ENCODE assay signal across 23 cellular contexts in the genomic region with DNA sequence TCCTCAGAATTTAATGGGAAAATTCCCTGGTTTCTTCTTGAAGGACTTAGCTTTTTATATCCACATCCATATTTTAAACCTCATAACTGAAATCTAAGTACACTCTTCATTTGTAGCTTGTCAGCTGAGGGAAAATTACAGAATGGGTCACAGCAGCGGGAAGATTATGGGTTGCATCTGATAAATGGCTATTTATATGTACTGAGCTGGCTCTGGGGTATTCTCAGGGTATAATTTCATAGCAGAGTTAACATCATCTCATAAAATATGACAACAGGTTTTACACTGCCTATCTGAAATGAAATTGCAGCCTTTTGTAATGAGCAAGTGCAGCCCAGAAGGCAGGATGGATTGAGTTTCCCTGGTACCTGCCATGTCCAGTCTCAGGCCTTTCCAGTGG. TPM values are rescaled to one million over a fixed set of nuclear protein-coding genes. Genes with fewer than 3 reads are reported as not detected.
"Had no signal": no experiment of that assay in that cellular context is flagged by ENCODE, and none has a peak within 500 bp of the region (broad histone marks: within the 10 kb centered on the region; RNA-seq: fewer than 3 reads in every experiment).

No MANE protein-coding gene starts in this region.

- ATAC-seq: esophagus mucosa; gastrocnemius medialis; left lobe of liver; natural killer cell treated with Interleukin-12 subunit alpha and Interleukin-12 subunit beta and Interleukin-15 and Interleukin-18, amount 100 ng/mL, for 72 hours; right lobe of liver; stimulated activated effector memory CD8-positive, alpha-beta T cell treated with anti-CD3 and anti-CD28 coated beads, Interleukin-12 subunit alpha, Interleukin-12 subunit beta, amount 100 ng/mL, for 72 hours had no signal

- DNase-seq: colonic mucosa; effector CD8-positive, alpha-beta T cell; endodermal cell; foreskin fibroblast; gastrocnemius medialis; kidney; naive B cell; right lobe of liver; stimulated activated CD4-positive, alpha-beta T cell treated with anti-CD3 and anti-CD28 coated beads, Interleukin-2, amount 100 ng/mL, for 24 hours; stimulated activated CD4-positive, alpha-beta T cell treated with anti-CD3 and anti-CD28 coated beads, Interleukin-4, amount 100 ng/mL, for 24 hours; stimulated activated naive CD4-positive, alpha-beta T cell treated with Interleukin-2 at 50 U/mL for 16 hours; stomach; thyroid gland had no signal

RNA-seq across cellular contexts. Expression of a gene that starts 42.3 kb away (rescaled TPM):
- total RNA-seq: colonic mucosa; gastrocnemius medialis; glomerular endothelial cell; kidney; left lobe of liver; liver; mononuclear cell; natural killer cell treated with Interleukin-12 subunit alpha and Interleukin-12 subunit beta and Interleukin-15 and Interleukin-18, amount 100 ng/mL, for 72 hours; osteoblast; right lobe of liver; stomach; subcutaneous adipose tissue; thyroid gland; urinary bladder had no signal
- polyA plus RNA-seq: liver, urinary bladder had no signal
